ENCODE assay signal across 8 cellular contexts in the genomic region with DNA sequence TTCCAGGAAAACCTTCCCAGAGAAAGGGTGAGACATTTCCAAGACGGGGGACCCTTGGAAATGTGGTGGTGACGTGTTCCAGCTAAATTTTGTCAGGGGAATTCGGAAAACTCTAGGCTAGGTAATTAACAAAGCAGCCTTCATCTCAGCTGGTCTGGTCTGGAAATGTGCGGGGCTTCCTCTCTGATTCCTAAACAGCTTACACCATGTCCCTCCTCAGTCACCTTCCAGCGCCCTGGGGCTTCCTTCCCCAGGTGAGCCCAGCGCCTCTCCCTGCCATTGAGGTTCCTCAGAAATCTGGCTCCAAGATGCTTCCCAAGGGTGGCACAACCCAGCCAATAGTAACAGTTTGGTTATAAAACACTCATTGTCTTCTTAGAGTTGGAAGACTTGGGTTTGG. TPM values are rescaled to one million over a fixed set of nuclear protein-coding genes. Genes with fewer than 3 reads are reported as not detected.
DNase-seq lines count a peak whose midpoint lies in the region; ATAC-seq and TF ChIP-seq lines count a peak whose summit lies in the region.

No MANE protein-coding gene starts in this region.

- no peaks in the 10 kb centered on the region for H3K9me2 ChIP-seq in hepatocyte (replicated peaks; ENCODE audit: insufficient read depth)

- H3K36me3 ChIP-seq in hepatocyte (replicated peaks; ENCODE audit: insufficient read depth, low read depth) = no peaks in the 10 kb centered on the region

- no peaks in the 10 kb centered on the region for H3K27me3 ChIP-seq in hepatocyte

- ATAC-seq in activated B cell treated with CpG ODN at 0.5 μM for 24 hours (ENCODE audit: low read depth) = no peak
- no peak for ATAC-seq in stimulated activated naive B cell treated with anti-CD40 and anti-IgM and Interleukin-4, amounts not matched to agents 10 μg/mL and 1 μg/mL and 100 μg/mL, for 72 hours (replicated peaks)

- no peaks in the 10 kb centered on the region for H3K27me3 Mint-ChIP-seq in activated B cell treated with CpG ODN at 0.5 μM for 24 hours
- H3K27me3 Mint-ChIP-seq in stimulated activated naive B cell treated with anti-CD40 and anti-IgM and Interleukin-4, amounts not matched to agents 10 μg/mL and 1 μg/mL and 100 μg/mL, for 72 hours = no peaks in the 10 kb centered on the region

- peaks cover 42% of the 10 kb centered on the region for H3K36me3 Mint-ChIP-seq in activated B cell treated with CpG ODN at 0.5 μM for 24 hours (ENCODE audit: low read depth)
- peaks cover 23 to 34% of the 10 kb centered on the region in 2 donors for H3K36me3 Mint-ChIP-seq in stimulated activated naive B cell treated with anti-CD40 and anti-IgM and Interleukin-4, amounts not matched to agents 10 μg/mL and 1 μg/mL and 100 μg/mL, for 72 hours

- H3K4me1 ChIP-seq in hepatocyte (ENCODE audit: insufficient read depth) = peaks cover 18% of the 10 kb centered on the region

- POLR2A ChIA-PET in activated B cell treated with CpG ODN at 0.5 μM for 24 hours (lab: Charles Lee) = interaction anchor here (0.5 to 3.2 kb wide), 12 partner anchors 8 to 757 kb away, joined by 4 to 45 read pairs (median 5); a partner anchor contains a TSS

- peak overlapping the region; percentile 51 for H2AFZ ChIP-seq in hepatocyte

- TF ChIP-seq CTCF in activated B cell treated with CpG ODN at 0.5 μM for 24 hours (IDR thresholded peaks at IDR 0.05) (no peak), hepatocyte (IDR thresholded peaks at IDR 0.05; ENCODE audit: poor library complexity) (no peak)

- no peaks in the 10 kb centered on the region for H4K20me1 ChIP-seq in hepatocyte (ENCODE audit: insufficient read depth, poor library complexity, severe bottlenecking)

- CTCF ChIA-PET in activated B cell treated with CpG ODN at 0.5 μM for 24 hours (lab: Charles Lee) = interaction anchor here (2.4 to 3.9 kb wide), 2 partner anchors 85 to 199 kb away, joined by 8 to 15 read pairs; no protein-coding TSS in a partner anchor

- intact Hi-C loops in activated B cell treated with CpG ODN at 0.5 μM for 24 hours (cut with micrococcal nuclease) = loop anchor here (1.0 to 10.0 kb wide), 12 partner anchors 33 to 1012 kb away; a partner anchor contains a TSS

- H3K4me3 Mint-ChIP-seq in activated B cell treated with CpG ODN at 0.5 μM for 24 hours = peak overlapping the region; percentile 88
- peak overlapping the region; percentile 88 to 89 for H3K4me3 Mint-ChIP-seq in stimulated activated naive B cell treated with anti-CD40 and anti-IgM and Interleukin-4, amounts not matched to agents 10 μg/mL and 1 μg/mL and 100 μg/mL, for 72 hours

- peak overlapping the region; percentile 76 for H3K4me3 ChIP-seq in hepatocyte

- 4% methylated on average over 6 of the region's 6 CpGs for WGBS in hepatocyte (ENCODE audit: low lambda C conversion rate, missing lambda C conversion rate)

- peak overlapping the region; percentile 96 for H3K4me2 ChIP-seq in hepatocyte

- peaks cover 52% of the 10 kb centered on the region for H3K4me1 Mint-ChIP-seq in activated B cell treated with CpG ODN at 0.5 μM for 24 hours
- H3K4me1 Mint-ChIP-seq in stimulated activated naive B cell treated with anti-CD40 and anti-IgM and Interleukin-4, amounts not matched to agents 10 μg/mL and 1 μg/mL and 100 μg/mL, for 72 hours = peaks cover 43 to 74% of the 10 kb centered on the region in 2 donors

- DNase-seq in DMS53 (lab: John Stamatoyannopoulos, UW) = peak; percentile 38
- DNase-seq in DMS53 treated with DMSO at 0.1 percent for 48 hours (lab: John Stamatoyannopoulos, UW; ENCODE audit: unreplicated experiment) = no peak
- DNase-seq in activated B cell treated with CpG ODN at 0.5 μM for 24 hours = no peak
- DNase-seq in hepatocyte (ENCODE audit: low spot score) = no peak
- no peak for DNase-seq in stimulated activated naive B cell treated with anti-CD40 and anti-IgM and Interleukin-4, amounts not matched to agents 10 μg/mL and 1 μg/mL and 100 μg/mL, for 72 hours
- DNase-seq in NCI-H69 (lab: John Stamatoyannopoulos, UW) = no peak
- DNase-seq in central memory CD4-positive, alpha-beta T cell = no peak
- DNase-seq in SHP77 (lab: John Stamatoyannopoulos, UW) = no peak

- no peaks in the 10 kb centered on the region for H3K9me3 Mint-ChIP-seq in activated B cell treated with CpG ODN at 0.5 μM for 24 hours
- no peaks in the 10 kb centered on the region for H3K9me3 Mint-ChIP-seq in stimulated activated naive B cell treated with anti-CD40 and anti-IgM and Interleukin-4, amounts not matched to agents 10 μg/mL and 1 μg/mL and 100 μg/mL, for 72 hours

- peak overlapping the region; percentile 92 for H3K27ac Mint-ChIP-seq in activated B cell treated with CpG ODN at 0.5 μM for 24 hours
- peak overlapping the region; percentile 94 for H3K27ac Mint-ChIP-seq in stimulated activated naive B cell treated with anti-CD40 and anti-IgM and Interleukin-4, amounts not matched to agents 10 μg/mL and 1 μg/mL and 100 μg/mL, for 72 hours

- H3K9me3 ChIP-seq in hepatocyte (ENCODE audit: low read depth) = no peaks in the 10 kb centered on the region

- H3K79me2 ChIP-seq in hepatocyte = peaks cover 68% of the 10 kb centered on the region

- peak overlapping the region; percentile 91 for H3K27ac ChIP-seq in hepatocyte

RNA-seq across cellular contexts. Expression of a gene that starts 0.6 kb away (rescaled TPM):
- total RNA-seq in activated B cell treated with CpG ODN at 0.5 μM for 24 hours (52.5 and 57.3 TPM in 2 replicates), hepatocyte (26.0 and 33.8 TPM in 2 replicates)
- polyA plus RNA-seq in hepatocyte = 29.7 and 32.0 TPM in 2 replicates
